Comparison of ENCODE assay signal across 23 cellular contexts in genomic region chr2:139814458-139814857, GRCh38.
"Had no signal": no experiment of that assay in that cellular context is flagged by ENCODE, and none has a peak within 500 bp of the region (broad histone marks: within the 10 kb centered on the region; RNA-seq: fewer than 3 reads in every experiment).

No MANE protein-coding gene starts in this region.

- H3K4me1 ChIP-seq: esophagus muscularis mucosa, foreskin keratinocyte, gastroesophageal sphincter, heart left ventricle, left lung, lower lobe of right lung had no signal

- FAIRE-seq: colon, endothelial cell of umbilical vein, frontal cortex had no signal

- ATAC-seq: foreskin keratinocyte, gastroesophageal sphincter, heart left ventricle, left cardiac atrium, left lung, left ventricle myocardium superior, lower lobe of right lung, mucosa of descending colon had no signal

- H3K27ac ChIP-seq: coronary artery, dorsolateral prefrontal cortex, esophagus muscularis mucosa, foreskin keratinocyte, gastroesophageal sphincter, heart left ventricle, hepatocyte, left lung, lower lobe of right lung had no signal

- H3K9me3 ChIP-seq: esophagus muscularis mucosa, gastroesophageal sphincter, heart left ventricle, left lung, lower lobe of right lung, mucosa of descending colon had no signal

- DNase-seq: dermis blood vessel endothelial cell; dorsolateral prefrontal cortex; effector CD4-positive, alpha-beta T cell; effector memory CD4-positive, alpha-beta T cell; foreskin keratinocyte; heart left ventricle; hypothalamus; immature natural killer cell; islet precursor cell; left cardiac atrium; left lung; left ventricle myocardium superior; lower lobe of right lung; mesenchymal stem cell; mucosa of descending colon; naive B cell had no signal

- H3K4me3 ChIP-seq: coronary artery, dorsolateral prefrontal cortex, esophagus muscularis mucosa, gastroesophageal sphincter, heart left ventricle, hepatocyte, left lung, lower lobe of right lung, mucosa of descending colon had no signal

- H3K36me3 ChIP-seq: esophagus muscularis mucosa, gastroesophageal sphincter, heart left ventricle, left lung, lower lobe of right lung had no signal
